Comparison of ENCODE assay signal across 25 cellular contexts in genomic region chr9:113389451-113389850, GRCh38. TPM values are rescaled to one million over a fixed set of nuclear protein-coding genes. Genes with fewer than 3 reads are reported as not detected.
"Had no signal": no experiment of that assay in that cellular context is flagged by ENCODE, and none has a peak within 500 bp of the region (broad histone marks: within the 10 kb centered on the region; RNA-seq: fewer than 3 reads in every experiment).

No MANE protein-coding gene starts in this region.

- H3K36me3 ChIP-seq: ovary, uterus had no signal

- H3K27me3 ChIP-seq: colonic mucosa, gastrocnemius medialis, ovary, spleen, testis, tibial artery, upper lobe of left lung, uterus had no signal

- ATAC-seq: esophagus mucosa; gastrocnemius medialis; natural killer cell; right cardiac atrium; stimulated activated naive B cell treated with anti-CD40 and anti-IgM and Interleukin-4, amounts not matched to agents 10 μg/mL and 1 μg/mL and 100 μg/mL, for 72 hours had no signal

- H3K9me3 ChIP-seq: colonic mucosa, gastrocnemius medialis, ovary, spleen, testis, tibial artery, upper lobe of left lung, uterus had no signal

- DNase-seq: central memory CD4-positive, alpha-beta T cell; effector CD8-positive, alpha-beta T cell; endodermal cell; foreskin fibroblast; gastrocnemius medialis; head of caudate nucleus; mammary epithelial cell; mesendoderm; midbrain; natural killer cell; occipital lobe; ovary; right cardiac atrium; spleen; stimulated activated naive B cell treated with anti-CD40 and anti-IgM and Interleukin-4, amounts not matched to agents 10 μg/mL and 1 μg/mL and 100 μg/mL, for 72 hours; substantia nigra; testis; tibial artery; upper lobe of left lung; uterus had no signal

- H3K27ac ChIP-seq: epithelial cell of prostate, gastrocnemius medialis, ovary, skin epidermis, spleen, testis, tibial artery, upper lobe of left lung, uterus had no signal

- H3K4me3 ChIP-seq: colonic mucosa, gastrocnemius medialis, ovary, skin epidermis, spleen, testis, tibial artery, upper lobe of left lung, uterus had no signal

- H3K4me1 ChIP-seq: gastrocnemius medialis, spleen, testis, tibial artery, upper lobe of left lung, uterus had no signal

RNA-seq across cellular contexts. Expression of gene C9orf43, which starts 21.1 kb away (rescaled TPM):
- total RNA-seq: gastrocnemius medialis had no signal

RNA-seq across cellular contexts. Expression of gene BSPRY, which starts 40.1 kb away (rescaled TPM):
- total RNA-seq: glomerular endothelial cell, occipital lobe had no signal
